Comparison of ENCODE assay signal across 24 cellular contexts in genomic region chr3:183310936-183311335, GRCh38.
"Had no signal": no experiment of that assay in that cellular context is flagged by ENCODE, and none has a peak within 500 bp of the region (broad histone marks: within the 10 kb centered on the region; RNA-seq: fewer than 3 reads in every experiment).

No MANE protein-coding gene starts in this region.

- H3K36me3 Mint-ChIP-seq: mesothelial cell of epicardium, naive B cell had no signal

- H3K9me3 ChIP-seq: colonic mucosa, esophagus squamous epithelium, gastrocnemius medialis, heart right ventricle, left lung, lower lobe of right lung, mucosa of descending colon had no signal

- H3K27ac ChIP-seq: colonic mucosa, dorsolateral prefrontal cortex, esophagus squamous epithelium, heart right ventricle, left lung, lower lobe of right lung had no signal

- H3K9me3 Mint-ChIP-seq: mesothelial cell of epicardium had no signal

- H3K27me3 ChIP-seq: colonic mucosa, dorsolateral prefrontal cortex, esophagus squamous epithelium, gastrocnemius medialis, heart right ventricle, left lung had no signal

- FAIRE-seq: endothelial cell of umbilical vein, islet of Langerhans, keratinocyte had no signal

- DNase-seq: colonic mucosa; dermis blood vessel endothelial cell; dorsolateral prefrontal cortex; effector CD4-positive, alpha-beta T cell; effector memory CD4-positive, alpha-beta T cell; esophagus squamous epithelium; foreskin fibroblast; foreskin melanocyte; gastrocnemius medialis; glutamatergic neuron; head of caudate nucleus; heart right ventricle; hippocampal formation; left cardiac atrium; left lung; left ventricle myocardium superior; lower lobe of right lung; mesenchymal stem cell; mucosa of descending colon; naive B cell had no signal

- ATAC-seq: gastrocnemius medialis, heart right ventricle, left cardiac atrium, left lung, left ventricle myocardium superior, lower lobe of right lung, mucosa of descending colon had no signal

- H3K4me1 ChIP-seq: colonic mucosa had no signal

- H3K36me3 ChIP-seq: colonic mucosa, esophagus squamous epithelium, gastrocnemius medialis, heart right ventricle, left lung, lower lobe of right lung had no signal

- H3K4me3 ChIP-seq: colonic mucosa, dorsolateral prefrontal cortex, esophagus squamous epithelium, gastrocnemius medialis, heart right ventricle, left lung, lower lobe of right lung, mucosa of descending colon had no signal

- H3K27ac Mint-ChIP-seq: mesothelial cell of epicardium, naive B cell had no signal

- H3K4me3 Mint-ChIP-seq: mesothelial cell of epicardium, naive B cell had no signal
